26 cellular contexts compared by ENCODE assay signal in the genomic region with DNA sequence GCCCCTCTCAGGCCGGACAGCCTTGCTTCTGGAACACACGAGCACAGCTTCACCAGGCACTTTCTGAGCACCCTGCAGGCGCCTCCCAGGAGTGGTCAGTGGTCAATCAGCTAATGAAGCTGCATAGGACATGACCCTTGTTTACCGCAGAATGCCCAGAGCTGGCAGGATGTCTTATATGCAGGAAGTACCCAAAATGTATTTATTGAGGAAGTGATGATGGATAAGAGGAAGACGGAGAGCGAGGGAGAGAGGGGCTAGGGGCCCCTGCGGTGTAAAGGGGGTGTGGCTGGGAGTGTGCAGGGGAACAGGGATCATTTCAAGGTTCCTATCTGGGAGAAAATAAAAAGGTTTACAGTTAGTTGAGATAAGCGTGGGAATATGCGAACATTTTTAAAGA. TPM values are rescaled to one million over a fixed set of nuclear protein-coding genes. Genes with fewer than 3 reads are reported as not detected.
DNase-seq lines count a peak whose midpoint lies in the region; TF ChIP-seq lines count a peak whose summit lies in the region.
"Had no signal": no experiment of that assay in that cellular context is flagged by ENCODE, and none has a peak within 500 bp of the region (broad histone marks: within the 10 kb centered on the region; RNA-seq: fewer than 3 reads in every experiment).

No MANE protein-coding gene starts in this region.

- H3K27me3 Mint-ChIP-seq in endothelial cell (ENCODE audit: unreplicated experiment) (peaks cover 26% of the 10 kb centered on the region), nephron progenitor cell (ENCODE audit: low read depth, poor library complexity) (no peaks in the 10 kb centered on the region)

- H3K4me1 Mint-ChIP-seq in endothelial cell (ENCODE audit: unreplicated experiment) (peaks cover 18% of the 10 kb centered on the region), nephron progenitor cell (no peaks in the 10 kb centered on the region)
- H3K4me1 Mint-ChIP-seq: nephron had no signal

- no peak overlapping the region for H2AFZ ChIP-seq in Loucy (ENCODE audit: low read length)

- peak overlapping the region; percentile 37 for H3K27ac Mint-ChIP-seq in endothelial cell (ENCODE audit: unreplicated experiment)
- H3K27ac Mint-ChIP-seq in nephron progenitor cell = no peak overlapping the region
- H3K27ac Mint-ChIP-seq: activated CD4-positive, alpha-beta T cell treated with anti-CD3 and anti-CD28 coated beads for 36 hours; activated T-cell treated with anti-CD3 and anti-CD28 coated beads, Interleukin-2, amount 50 U/mL, for 24 hours; CD8-positive, alpha-beta T cell; nephron; T-cell had no signal

- H3K27me3 ChIP-seq in Loucy (ENCODE audit: insufficient read depth, low read length, poor library complexity, severe bottlenecking) = no peaks in the 10 kb centered on the region

- H3K79me2 ChIP-seq in Loucy (ENCODE audit: insufficient read depth, low read length) = no peaks in the 10 kb centered on the region

- H3K4me3 Mint-ChIP-seq in endothelial cell (ENCODE audit: unreplicated experiment) = no peak overlapping the region
- no peak overlapping the region for H3K4me3 Mint-ChIP-seq in nephron progenitor cell
- H3K4me3 Mint-ChIP-seq: nephron had no signal

- peaks cover 11% of the 10 kb centered on the region for H3K4me1 ChIP-seq in Loucy (ENCODE audit: insufficient read depth, low read length, poor library complexity, severe bottlenecking)

- no peaks in the 10 kb centered on the region for H4K20me1 ChIP-seq in Loucy (ENCODE audit: insufficient read depth, low read length, poor library complexity, severe bottlenecking)

- H3F3A ChIP-seq in Loucy (ENCODE audit: low read depth) = no peaks in the 10 kb centered on the region

- no peaks in the 10 kb centered on the region; the same call in 1 of the 2 replicates for H3K9me3 ChIP-seq in Loucy (ENCODE audit: insufficient read depth, low read depth, low read length)
- H3K9me3 ChIP-seq: HAP-1, mucosa of descending colon, tibial artery had no signal

- TF ChIP-seq CTCF in Loucy (conservative IDR thresholded peaks at IDR 0.05; ENCODE audit: low read length) (no peak), endothelial cell (IDR thresholded peaks at IDR 0.05; ENCODE audit: unreplicated experiment) (no peak), nephron progenitor cell (IDR thresholded peaks at IDR 0.05) (no peak)

- H3K9ac ChIP-seq in Loucy (ENCODE audit: low read depth, low read length, poor library complexity, severe bottlenecking) = no peak overlapping the region

- peak overlapping the region; percentile 26 for H3K4me2 ChIP-seq in Loucy (ENCODE audit: low read depth, low read length, poor library complexity, severe bottlenecking)
- H3K4me2 ChIP-seq: smooth muscle cell had no signal

- peaks cover 3% of the 10 kb centered on the region; the same call in 1 of the 2 replicates for H3K36me3 ChIP-seq in Loucy (ENCODE audit: insufficient read depth, low read length)
- H3K36me3 ChIP-seq: brain microvascular endothelial cell, HAP-1 had no signal

- no peak overlapping the region for H3K4me3 ChIP-seq in Loucy (ENCODE audit: low read length, poor library complexity, severe bottlenecking)
- H3K4me3 ChIP-seq: HAP-1, lung, mucosa of descending colon, smooth muscle cell, tibial artery had no signal

- H3K36me3 Mint-ChIP-seq in endothelial cell (ENCODE audit: low read depth, unreplicated experiment) (no peaks in the 10 kb centered on the region), nephron progenitor cell (ENCODE audit: low read depth) (no peaks in the 10 kb centered on the region)
- H3K36me3 Mint-ChIP-seq: CD8-positive, alpha-beta T cell; T-cell had no signal

- DNase-seq in SIG-M5 treated with dmso at 0.1 percent for 504 hours (lab: John Stamatoyannopoulos, UW; ENCODE audit: unreplicated experiment) = peak; percentile 56
- no peak for DNase-seq in SIG-M5 (lab: John Stamatoyannopoulos, UW)
- peak; percentile 2 for DNase-seq in SKM-1 (lab: John Stamatoyannopoulos, UW; ENCODE audit: unreplicated experiment)
- DNase-seq in endothelial cell (ENCODE audit: low spot score) = no peak
- DNase-seq in activated gamma-delta T cell (lab: John Stamatoyannopoulos, UW) = no peak
- no peak for DNase-seq in nephron progenitor cell
- DNase-seq in midbrain (lab: John Stamatoyannopoulos, UW) = no peak
- DNase-seq: activated CD4-positive, alpha-beta T cell treated with anti-CD3 and anti-CD28 coated beads for 36 hours; activated naive CD4-positive, alpha-beta T cell treated with Interleukin-2 at 50 U/mL for 16 hours; activated T-cell treated with anti-CD3 and anti-CD28 coated beads, Interleukin-2, amount 50 U/mL, for 24 hours; brain microvascular endothelial cell; CD8-positive, alpha-beta T cell; DMS153; mucosa of descending colon; Right ventricle myocardium superior; stimulated activated CD4-positive, alpha-beta T cell treated with anti-CD3 and anti-CD28 coated beads, Interleukin-1b, Interleukin-23, amount 100 ng/mL, for 48 hours; T-cell; tibial artery had no signal

- H3K9me3 Mint-ChIP-seq in endothelial cell (ENCODE audit: unreplicated experiment) (no peaks in the 10 kb centered on the region), nephron progenitor cell (peaks cover 85% of the 10 kb centered on the region)
- H3K9me3 Mint-ChIP-seq: activated T-cell treated with anti-CD3 and anti-CD28 coated beads, Interleukin-2, amount 50 U/mL, for 24 hours; CD8-positive, alpha-beta T cell; T-cell had no signal

- H3K9me2 ChIP-seq in Loucy (replicated peaks; ENCODE audit: low read depth, low read length) = no peaks in the 10 kb centered on the region

RNA-seq across cellular contexts. Expression of a gene that starts 3.3 kb away (rescaled TPM):
- 7.7 TPM for total RNA-seq in endothelial cell (ENCODE audit: unreplicated experiment)
- total RNA-seq: MCF 10A had no signal

RNA-seq across cellular contexts. Expression of a gene that starts 34.9 kb away (rescaled TPM):
- 0.26 TPM for total RNA-seq in endothelial cell (ENCODE audit: unreplicated experiment)
- total RNA-seq: MCF 10A, NCI-H460, osteocyte, smooth muscle cell had no signal

Comparison
In these comparisons a context has a peak if more than half of its experiments do, and no peak if none do; other contexts are left out.
1. DNase-seq: peak in SIG-M5 treated with dmso at 0.1 percent for 504 hours (single experiment) and SKM-1 (single experiment); none in SIG-M5 (single experiment), endothelial cell (single experiment), activated gamma-delta T cell (single experiment), nephron progenitor cell (single experiment) and midbrain (single experiment).